8 cellular contexts compared by ENCODE assay signal in the genomic region with DNA sequence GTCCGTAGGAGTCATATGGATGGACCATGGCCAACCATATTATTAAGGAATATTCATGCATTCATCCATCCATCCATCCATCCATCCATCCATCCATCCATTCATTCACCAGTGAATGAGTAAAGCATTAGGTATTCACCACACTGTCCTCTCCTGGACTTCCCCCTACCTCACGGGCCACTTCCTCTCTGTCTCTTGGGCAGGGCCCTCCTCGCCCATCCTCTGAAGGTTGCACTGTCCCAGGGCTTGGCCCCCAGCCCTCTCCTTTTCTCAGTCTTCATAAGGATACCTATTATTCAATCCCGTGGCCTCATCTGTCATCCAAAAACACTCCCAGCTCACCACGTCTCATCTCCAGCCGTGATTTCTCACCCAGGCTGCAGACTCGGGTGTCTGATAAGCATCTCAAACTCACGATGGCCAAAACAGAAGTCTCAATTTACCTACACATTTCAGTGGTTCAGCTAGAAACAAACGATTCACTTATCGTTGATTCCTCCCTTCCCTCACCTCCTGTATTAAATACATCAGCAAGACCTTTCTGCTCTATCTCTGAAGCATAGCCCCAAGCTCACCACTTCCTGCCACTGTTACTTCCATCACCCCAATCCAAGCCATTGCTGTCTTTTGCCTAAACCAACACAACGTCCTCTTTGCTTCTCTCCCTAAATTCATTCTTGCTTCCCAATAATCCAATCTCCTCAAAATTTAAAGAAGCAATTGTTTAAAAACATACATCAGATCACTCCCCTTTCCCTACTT.
A peak's percentile ranks its signal among the peaks of the same experiment; 100 is the strongest.
DNase-seq lines count a peak whose midpoint lies in the region; ATAC-seq and TF ChIP-seq lines count a peak whose summit lies in the region.
"Not testable (repeated sequence)": the region's sequence is repeated elsewhere in the genome, so short reads cannot be mapped to it uniquely, and the experiment has no call there.

No MANE protein-coding gene starts in this region.

- H3K27ac Mint-ChIP-seq in CD4-positive, alpha-beta T cell; T-cell; activated CD4-positive, alpha-beta T cell treated with anti-CD3 and anti-CD28 coated beads for 36 hours; activated CD8-positive, alpha-beta memory T cell treated with anti-CD3 and anti-CD28 coated beads, Interleukin-2, amount 10 ng/mL, durations not matched to agents 7 days and 5 days; activated naive CD8-positive, alpha-beta T cell treated with anti-CD3 and anti-CD28 coated beads, Interleukin-2, amount 50 U/mL, for 24 hours; effector memory CD8-positive, alpha-beta T cell; naive thymus-derived CD4-positive, alpha-beta T cell; stimulated activated naive B cell treated with anti-CD40 and anti-IgM and Interleukin-4, amounts not matched to agents 10 μg/mL and 1 μg/mL and 100 μg/mL, for 72 hours: not testable (repeated sequence)

- ATAC-seq in CD4-positive, alpha-beta T cell (ENCODE audit: poor library complexity), result peak; percentile 66
- peak; percentile 80 to 95 (median 86) for ATAC-seq in T-cell (replicated peaks in 1 of 4)
- peak; percentile 47 for ATAC-seq in activated CD4-positive, alpha-beta T cell treated with anti-CD3 and anti-CD28 coated beads for 36 hours
- peak; percentile 96 for ATAC-seq in activated CD8-positive, alpha-beta memory T cell treated with anti-CD3 and anti-CD28 coated beads, Interleukin-2, amount 10 ng/mL, durations not matched to agents 7 days and 5 days
- ATAC-seq in activated naive CD8-positive, alpha-beta T cell treated with anti-CD3 and anti-CD28 coated beads, Interleukin-2, amount 50 U/mL, for 24 hours, result peak; percentile 52
- peak; percentile 69 for ATAC-seq in effector memory CD8-positive, alpha-beta T cell (replicated peaks)
- ATAC-seq in naive thymus-derived CD4-positive, alpha-beta T cell, result peak; percentile 40
- peak; percentile 51 to 73 for ATAC-seq in stimulated activated naive B cell treated with anti-CD40 and anti-IgM and Interleukin-4, amounts not matched to agents 10 μg/mL and 1 μg/mL and 100 μg/mL, for 72 hours (replicated peaks)

- CTCF ChIA-PET in CD4-positive, alpha-beta T cell (lab: Charles Lee); T-cell (lab: Charles Lee); activated CD4-positive, alpha-beta T cell treated with anti-CD3 and anti-CD28 coated beads for 36 hours (lab: Charles Lee); activated CD8-positive, alpha-beta memory T cell treated with anti-CD3 and anti-CD28 coated beads, Interleukin-2, amount 10 ng/mL, durations not matched to agents 7 days and 5 days (lab: Charles Lee); naive thymus-derived CD4-positive, alpha-beta T cell (lab: Charles Lee): not testable (repeated sequence)

- not testable (repeated sequence) for H3K4me3 ChIP-seq in naive thymus-derived CD4-positive, alpha-beta T cell (ENCODE audit: low read length)

- H3K36me3 ChIP-seq in naive thymus-derived CD4-positive, alpha-beta T cell (ENCODE audit: control insufficient read depth in 2 of 3, insufficient read depth in 3 of 3, low read length in 3 of 3), result not testable (repeated sequence)

- H3K27ac ChIP-seq in CD4-positive, alpha-beta T cell (ENCODE audit: low read depth, low read length); naive thymus-derived CD4-positive, alpha-beta T cell (ENCODE audit: low read depth, low read length): not testable (repeated sequence)

- not testable (repeated sequence) for H3K4me3 Mint-ChIP-seq in CD4-positive, alpha-beta T cell; T-cell; activated CD4-positive, alpha-beta T cell treated with anti-CD3 and anti-CD28 coated beads for 36 hours; activated CD8-positive, alpha-beta memory T cell treated with anti-CD3 and anti-CD28 coated beads, Interleukin-2, amount 10 ng/mL, durations not matched to agents 7 days and 5 days; activated naive CD8-positive, alpha-beta T cell treated with anti-CD3 and anti-CD28 coated beads, Interleukin-2, amount 50 U/mL, for 24 hours; effector memory CD8-positive, alpha-beta T cell; naive thymus-derived CD4-positive, alpha-beta T cell; stimulated activated naive B cell treated with anti-CD40 and anti-IgM and Interleukin-4, amounts not matched to agents 10 μg/mL and 1 μg/mL and 100 μg/mL, for 72 hours

- POLR2A ChIA-PET in CD4-positive, alpha-beta T cell (lab: Charles Lee); T-cell (lab: Charles Lee); activated CD4-positive, alpha-beta T cell treated with anti-CD3 and anti-CD28 coated beads for 36 hours (lab: Charles Lee); naive thymus-derived CD4-positive, alpha-beta T cell (lab: Charles Lee): not testable (repeated sequence)

- not testable (repeated sequence) for H3K4me1 Mint-ChIP-seq in CD4-positive, alpha-beta T cell (ENCODE audit: low read depth); T-cell; activated CD4-positive, alpha-beta T cell treated with anti-CD3 and anti-CD28 coated beads for 36 hours; activated CD8-positive, alpha-beta memory T cell treated with anti-CD3 and anti-CD28 coated beads, Interleukin-2, amount 10 ng/mL, durations not matched to agents 7 days and 5 days; activated naive CD8-positive, alpha-beta T cell treated with anti-CD3 and anti-CD28 coated beads, Interleukin-2, amount 50 U/mL, for 24 hours; effector memory CD8-positive, alpha-beta T cell (ENCODE audit: low read depth in 2 of 2); naive thymus-derived CD4-positive, alpha-beta T cell; stimulated activated naive B cell treated with anti-CD40 and anti-IgM and Interleukin-4, amounts not matched to agents 10 μg/mL and 1 μg/mL and 100 μg/mL, for 72 hours

- TF ChIP-seq CTCF in CD4-positive, alpha-beta T cell (IDR thresholded peaks at IDR 0.05), result not testable (repeated sequence)

- not testable (repeated sequence) for H3K4me1 ChIP-seq in naive thymus-derived CD4-positive, alpha-beta T cell (ENCODE audit: control insufficient read depth in 2 of 2, insufficient read depth in 2 of 2, low read length in 2 of 2)

- H3K9me3 ChIP-seq in CD4-positive, alpha-beta T cell (ENCODE audit: control insufficient read depth, low read length); naive thymus-derived CD4-positive, alpha-beta T cell (ENCODE audit: control insufficient read depth in 2 of 3, low read length in 3 of 3): not testable (repeated sequence)

- not testable (repeated sequence) for DNase-seq in CD4-positive, alpha-beta T cell; T-cell; activated CD4-positive, alpha-beta T cell treated with anti-CD3 and anti-CD28 coated beads for 36 hours; activated CD8-positive, alpha-beta memory T cell treated with anti-CD3 and anti-CD28 coated beads, Interleukin-2, amount 10 ng/mL, durations not matched to agents 7 days and 5 days; activated naive CD8-positive, alpha-beta T cell treated with anti-CD3 and anti-CD28 coated beads, Interleukin-2, amount 50 U/mL, for 24 hours; effector memory CD8-positive, alpha-beta T cell; naive thymus-derived CD4-positive, alpha-beta T cell; stimulated activated naive B cell treated with anti-CD40 and anti-IgM and Interleukin-4, amounts not matched to agents 10 μg/mL and 1 μg/mL and 100 μg/mL, for 72 hours

- intact Hi-C loops in CD4-positive, alpha-beta T cell (cut with DNase I, micrococcal nuclease); activated CD4-positive, alpha-beta T cell treated with anti-CD3 and anti-CD28 coated beads for 36 hours (cut with DNase I, micrococcal nuclease); naive thymus-derived CD4-positive, alpha-beta T cell (cut with micrococcal nuclease): not testable (repeated sequence)

- not testable (repeated sequence) for H3K27me3 ChIP-seq in CD4-positive, alpha-beta T cell (ENCODE audit: control insufficient read depth, insufficient read depth, low read length); naive thymus-derived CD4-positive, alpha-beta T cell (ENCODE audit: control insufficient read depth in 2 of 2, insufficient read depth in 2 of 2, low read length in 2 of 2)

- H3K9me3 Mint-ChIP-seq in CD4-positive, alpha-beta T cell; T-cell; activated CD4-positive, alpha-beta T cell treated with anti-CD3 and anti-CD28 coated beads for 36 hours (ENCODE audit: low read depth); activated CD8-positive, alpha-beta memory T cell treated with anti-CD3 and anti-CD28 coated beads, Interleukin-2, amount 10 ng/mL, durations not matched to agents 7 days and 5 days (ENCODE audit: low read depth); activated naive CD8-positive, alpha-beta T cell treated with anti-CD3 and anti-CD28 coated beads, Interleukin-2, amount 50 U/mL, for 24 hours; effector memory CD8-positive, alpha-beta T cell; naive thymus-derived CD4-positive, alpha-beta T cell; stimulated activated naive B cell treated with anti-CD40 and anti-IgM and Interleukin-4, amounts not matched to agents 10 μg/mL and 1 μg/mL and 100 μg/mL, for 72 hours: not testable (repeated sequence)

- not testable (repeated sequence) for H3K27me3 Mint-ChIP-seq in CD4-positive, alpha-beta T cell; T-cell; activated CD4-positive, alpha-beta T cell treated with anti-CD3 and anti-CD28 coated beads for 36 hours; activated CD8-positive, alpha-beta memory T cell treated with anti-CD3 and anti-CD28 coated beads, Interleukin-2, amount 10 ng/mL, durations not matched to agents 7 days and 5 days; activated naive CD8-positive, alpha-beta T cell treated with anti-CD3 and anti-CD28 coated beads, Interleukin-2, amount 50 U/mL, for 24 hours; effector memory CD8-positive, alpha-beta T cell; naive thymus-derived CD4-positive, alpha-beta T cell; stimulated activated naive B cell treated with anti-CD40 and anti-IgM and Interleukin-4, amounts not matched to agents 10 μg/mL and 1 μg/mL and 100 μg/mL, for 72 hours

- H3K36me3 Mint-ChIP-seq in CD4-positive, alpha-beta T cell (ENCODE audit: low read depth); T-cell; activated CD4-positive, alpha-beta T cell treated with anti-CD3 and anti-CD28 coated beads for 36 hours (ENCODE audit: low read depth); activated CD8-positive, alpha-beta memory T cell treated with anti-CD3 and anti-CD28 coated beads, Interleukin-2, amount 10 ng/mL, durations not matched to agents 7 days and 5 days; activated naive CD8-positive, alpha-beta T cell treated with anti-CD3 and anti-CD28 coated beads, Interleukin-2, amount 50 U/mL, for 24 hours (ENCODE audit: low read depth); effector memory CD8-positive, alpha-beta T cell (ENCODE audit: insufficient read depth); naive thymus-derived CD4-positive, alpha-beta T cell; stimulated activated naive B cell treated with anti-CD40 and anti-IgM and Interleukin-4, amounts not matched to agents 10 μg/mL and 1 μg/mL and 100 μg/mL, for 72 hours: not testable (repeated sequence)

Comparison
In these comparisons a context has a peak if more than half of its experiments do, and no peak if none do; other contexts are left out.
1. ATAC-seq: peak in every context shown above with its lines; median percentile 96 in activated CD8-positive, alpha-beta memory T cell treated with anti-CD3 and anti-CD28 coated beads, Interleukin-2, amount 10 ng/mL, durations not matched to agents 7 days and 5 days; 86 in T-cell; 69 in effector memory CD8-positive, alpha-beta T cell; 66 in CD4-positive, alpha-beta T cell; 62 in stimulated activated naive B cell treated with anti-CD40 and anti-IgM and Interleukin-4, amounts not matched to agents 10 μg/mL and 1 μg/mL and 100 μg/mL, for 72 hours; 52 in activated naive CD8-positive, alpha-beta T cell treated with anti-CD3 and anti-CD28 coated beads, Interleukin-2, amount 50 U/mL, for 24 hours; 47 in activated CD4-positive, alpha-beta T cell treated with anti-CD3 and anti-CD28 coated beads for 36 hours; 40 in naive thymus-derived CD4-positive, alpha-beta T cell.